Comparison of ENCODE assay signal across 1 cellular context in genomic region chr10:68560201-68560915, GRCh38.
TF ChIP-seq lines count a peak whose summit lies in the region.

TET1 (plus strand) TSS chr10:68560337; CDS start chr10:68572339, 12,002 bp downstream.

TF ChIP-seq in HepG2, 621 proteins besides CTCF, POLR2A, EP300 and RAD21 (continued from another document and continues in another):
- TF ChIP-seq, protein P1, sequence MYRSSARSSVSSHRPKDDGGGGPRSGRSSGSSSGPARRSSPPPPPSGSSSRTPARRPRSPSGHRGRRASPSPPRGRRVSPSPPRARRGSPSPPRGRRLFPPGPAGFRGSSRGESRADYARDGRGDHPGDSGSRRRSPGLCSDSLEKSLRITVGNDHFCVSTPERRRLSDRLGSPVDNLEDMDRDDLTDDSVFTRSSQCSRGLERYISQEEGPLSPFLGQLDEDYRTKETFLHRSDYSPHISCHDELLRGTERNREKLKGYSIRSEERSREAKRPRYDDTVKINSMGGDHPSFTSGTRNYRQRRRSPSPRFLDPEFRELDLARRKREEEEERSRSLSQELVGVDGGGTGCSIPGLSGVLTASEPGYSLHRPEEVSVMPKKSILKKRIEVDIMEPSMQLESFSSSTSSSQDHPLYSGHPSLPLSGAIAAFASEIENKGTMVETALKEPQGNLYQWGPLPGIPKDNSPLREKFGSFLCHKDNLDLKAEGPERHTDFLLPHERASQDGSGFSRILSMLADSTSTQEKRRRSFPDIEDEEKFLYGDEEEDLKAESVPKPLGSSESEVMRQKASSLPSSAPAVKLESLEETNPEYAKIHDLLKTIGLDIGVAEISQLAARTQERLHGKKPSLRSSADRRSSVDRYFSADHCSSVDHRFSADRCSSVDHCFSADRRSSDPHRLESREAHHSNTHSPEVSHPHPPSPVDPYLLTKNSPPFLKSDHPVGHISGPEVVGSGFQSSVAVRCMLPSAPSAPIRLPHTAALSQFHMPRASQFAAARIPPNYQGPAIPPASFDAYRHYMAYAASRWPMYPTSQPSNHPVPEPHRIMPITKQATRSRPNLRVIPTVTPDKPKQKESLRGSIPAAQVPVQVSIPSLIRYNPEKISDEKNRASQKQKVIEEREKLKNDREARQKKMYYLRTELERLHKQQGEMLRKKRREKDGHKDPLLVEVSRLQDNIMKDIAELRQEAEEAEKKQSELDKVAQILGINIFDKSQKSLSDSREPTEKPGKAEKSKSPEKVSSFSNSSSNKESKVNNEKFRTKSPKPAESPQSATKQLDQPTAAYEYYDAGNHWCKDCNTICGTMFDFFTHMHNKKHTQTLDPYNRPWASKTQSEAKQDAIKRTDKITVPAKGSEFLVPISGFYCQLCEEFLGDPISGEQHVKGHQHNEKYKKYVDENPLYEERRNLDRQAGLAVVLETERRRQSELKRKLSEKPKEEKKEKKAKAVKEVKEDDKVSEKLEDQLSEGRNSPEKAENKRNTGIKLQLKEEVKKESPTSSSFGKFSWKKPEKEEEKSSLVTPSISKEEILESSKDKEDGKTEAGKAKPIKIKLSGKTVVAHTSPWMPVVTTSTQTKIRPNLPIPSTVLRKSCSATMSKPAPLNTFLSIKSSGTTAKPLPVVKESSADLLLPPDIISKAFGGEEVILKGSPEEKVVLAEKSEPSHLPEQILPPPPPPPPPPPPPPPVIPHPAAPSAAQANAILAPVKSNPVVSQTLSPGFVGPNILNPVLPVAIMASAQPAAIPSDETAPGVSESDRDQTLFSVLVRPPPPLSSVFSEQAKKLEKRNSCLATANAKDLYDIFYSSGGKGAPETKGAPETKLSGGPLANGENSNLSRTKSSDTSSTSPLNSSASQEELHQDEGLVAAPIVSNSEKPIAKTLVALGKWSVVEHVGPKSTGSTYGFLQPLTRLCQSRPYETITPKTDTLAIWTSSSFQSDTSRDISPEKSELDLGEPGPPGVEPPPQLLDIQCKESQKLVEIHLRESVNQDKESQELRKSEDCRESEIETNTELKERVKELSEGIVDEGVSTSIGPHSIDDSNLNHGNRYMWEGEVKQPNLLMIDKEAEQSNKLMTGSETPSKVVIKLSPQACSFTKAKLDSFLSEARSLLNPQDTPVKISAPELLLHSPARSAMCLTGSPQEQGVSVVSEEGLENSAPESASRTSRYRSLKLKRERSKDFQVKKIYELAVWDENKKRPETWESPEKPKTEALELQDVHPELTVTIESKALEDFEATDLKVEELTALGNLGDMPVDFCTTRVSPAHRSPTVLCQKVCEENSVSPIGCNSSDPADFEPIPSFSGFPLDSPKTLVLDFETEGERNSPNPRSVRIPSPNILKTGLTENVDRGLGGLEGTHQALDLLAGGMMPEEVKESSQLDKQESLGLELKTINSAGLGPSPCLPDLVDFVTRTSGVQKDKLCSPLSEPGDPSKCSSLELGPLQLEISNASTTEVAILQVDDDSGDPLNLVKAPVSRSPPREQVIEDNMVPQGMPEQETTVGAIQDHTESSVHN (CRISPR knock-in tag; IDR thresholded peaks at IDR 0.05) = no peak
- TF ChIP-seq HMGXB4 (CRISPR knock-in tag; IDR thresholded peaks at IDR 0.05; ENCODE audit: borderline replicate concordance in 1 of 2, low read depth in 1 of 2) (peak; percentile 79 to 82), ZNF816 (CRISPR knock-in tag; IDR thresholded peaks at IDR 0.05; ENCODE audit: borderline replicate concordance) (no peak; the same call in 1 of the 2 replicates), ZNF839 (CRISPR knock-in tag; IDR thresholded peaks at IDR 0.05; ENCODE audit: borderline replicate concordance) (0 out of 2 replicates have a peak, but pooled peaks have one; percentile 58), ZBTB1 (CRISPR knock-in tag; IDR thresholded peaks at IDR 0.05; ENCODE audit: borderline replicate concordance) (no peak), ZNF124 (CRISPR knock-in tag; IDR thresholded peaks at IDR 0.05) (no peak), ZNF329 (CRISPR knock-in tag; IDR thresholded peaks at IDR 0.05; ENCODE audit: low read depth) (no peak), ZNF276 (CRISPR knock-in tag; IDR thresholded peaks at IDR 0.05; ENCODE audit: low read depth) (no peak; the same call in 1 of the 2 replicates), ZNF772 (CRISPR knock-in tag; IDR thresholded peaks at IDR 0.05) (peak; percentile 49; the same call in 1 of the 2 replicates), ARNT (IDR thresholded peaks at IDR 0.05) (no peak), RCOR2 (CRISPR knock-in tag; IDR thresholded peaks at IDR 0.05) (peak; percentile 25; the same call in 1 of the 2 replicates), ZNF30 (CRISPR knock-in tag; IDR thresholded peaks at IDR 0.05) (no peak), EEA1 (CRISPR knock-in tag; IDR thresholded peaks at IDR 0.05; ENCODE audit: borderline replicate concordance) (peak; percentile 62; the same call in 1 of the 2 replicates), ZNF235 (CRISPR knock-in tag; IDR thresholded peaks at IDR 0.05; ENCODE audit: borderline replicate concordance) (no peak), CHD2 (IDR thresholded peaks at IDR 0.05; ENCODE audit: low read depth, low read length) (no peak), ZNF256 (CRISPR knock-in tag; conservative IDR thresholded peaks at IDR 0.05) (0 out of 2 replicates have a peak, but pooled peaks have one; percentile 28), ZNF17 (CRISPR knock-in tag; IDR thresholded peaks at IDR 0.05) (no peak), CREB1 (IDR thresholded peaks at IDR 0.05) (no peak), CREB1 (CRISPR knock-in tag; IDR thresholded peaks at IDR 0.05) (no peak), PPARG (CRISPR knock-in tag; conservative IDR thresholded peaks at IDR 0.05) (no peak), ZNF629 (CRISPR knock-in tag; conservative IDR thresholded peaks at IDR 0.05) (no peak), ZNF263 (CRISPR knock-in tag; IDR thresholded peaks at IDR 0.05) (no peak; the same call in 1 of the 2 replicates), KAT2B (IDR thresholded peaks at IDR 0.05; ENCODE audit: borderline replicate concordance, low read depth, low read length) (no peak), MTERF4 (CRISPR knock-in tag; IDR thresholded peaks at IDR 0.05) (no peak), TMF1 (CRISPR knock-in tag; IDR thresholded peaks at IDR 0.05; ENCODE audit: low read depth) (no peak; the same call in 1 of the 2 replicates), NFYC (CRISPR knock-in tag; IDR thresholded peaks at IDR 0.05) (no peak), RFX3 (CRISPR knock-in tag; IDR thresholded peaks at IDR 0.05) (no peak), TOPORS (CRISPR knock-in tag; IDR thresholded peaks at IDR 0.05) (peak; percentile 70; the same call in 1 of the 2 replicates), TGIF2 (CRISPR knock-in tag; IDR thresholded peaks at IDR 0.05) (no peak), ZNF558 (CRISPR knock-in tag; IDR thresholded peaks at IDR 0.05; ENCODE audit: borderline replicate concordance) (peak; percentile 70; the same call in 1 of the 2 replicates), CEBPB (IDR thresholded peaks at IDR 0.05; ENCODE audit: borderline replicate concordance, low read depth, low read length) (no peak), TCF7 (IDR thresholded peaks at IDR 0.05; ENCODE audit: low read depth) (no peak), NR0B2 (CRISPR knock-in tag; IDR thresholded peaks at IDR 0.05) (no peak), FOXA3 (CRISPR knock-in tag; IDR thresholded peaks at IDR 0.05) (no peak), ZNF781 (CRISPR knock-in tag; IDR thresholded peaks at IDR 0.05; ENCODE audit: borderline replicate concordance, not compliant biosample characterization) (peak; percentile 90), RBM22 (optimal IDR thresholded peaks at IDR 0.05; ENCODE audit: low read length) (no peak), CBFB (CRISPR knock-in tag; IDR thresholded peaks at IDR 0.05) (no peak), ZNF569 (CRISPR knock-in tag; IDR thresholded peaks at IDR 0.05; ENCODE audit: borderline replicate concordance) (no peak), ZNF891 (CRISPR knock-in tag; IDR thresholded peaks at IDR 0.05) (peak; percentile 78), POLR2AphosphoS5 (IDR thresholded peaks at IDR 0.05; ENCODE audit: low read depth, low read length) (peak; percentile 91), AGO1 (IDR thresholded peaks at IDR 0.05; ENCODE audit: low read depth, low read length, poor library complexity, severe bottlenecking) (no peak)
- TF ChIP-seq, protein P2, sequence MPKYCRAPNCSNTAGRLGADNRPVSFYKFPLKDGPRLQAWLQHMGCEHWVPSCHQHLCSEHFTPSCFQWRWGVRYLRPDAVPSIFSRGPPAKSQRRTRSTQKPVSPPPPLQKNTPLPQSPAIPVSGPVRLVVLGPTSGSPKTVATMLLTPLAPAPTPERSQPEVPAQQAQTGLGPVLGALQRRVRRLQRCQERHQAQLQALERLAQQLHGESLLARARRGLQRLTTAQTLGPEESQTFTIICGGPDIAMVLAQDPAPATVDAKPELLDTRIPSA (CRISPR knock-in tag; IDR thresholded peaks at IDR 0.05; ENCODE audit: borderline replicate concordance) = peak; percentile 56; the same call in 1 of the 2 replicates
- TF ChIP-seq, protein P3, sequence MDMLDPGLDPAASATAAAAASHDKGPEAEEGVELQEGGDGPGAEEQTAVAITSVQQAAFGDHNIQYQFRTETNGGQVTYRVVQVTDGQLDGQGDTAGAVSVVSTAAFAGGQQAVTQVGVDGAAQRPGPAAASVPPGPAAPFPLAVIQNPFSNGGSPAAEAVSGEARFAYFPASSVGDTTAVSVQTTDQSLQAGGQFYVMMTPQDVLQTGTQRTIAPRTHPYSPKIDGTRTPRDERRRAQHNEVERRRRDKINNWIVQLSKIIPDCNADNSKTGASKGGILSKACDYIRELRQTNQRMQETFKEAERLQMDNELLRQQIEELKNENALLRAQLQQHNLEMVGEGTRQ (IDR thresholded peaks at IDR 0.05; ENCODE audit: low read depth, low read length) = no peak
- TF ChIP-seq, protein P3 (CRISPR knock-in tag; IDR thresholded peaks at IDR 0.05; ENCODE audit: borderline replicate concordance) = no peak
- TF ChIP-seq, protein P4, sequence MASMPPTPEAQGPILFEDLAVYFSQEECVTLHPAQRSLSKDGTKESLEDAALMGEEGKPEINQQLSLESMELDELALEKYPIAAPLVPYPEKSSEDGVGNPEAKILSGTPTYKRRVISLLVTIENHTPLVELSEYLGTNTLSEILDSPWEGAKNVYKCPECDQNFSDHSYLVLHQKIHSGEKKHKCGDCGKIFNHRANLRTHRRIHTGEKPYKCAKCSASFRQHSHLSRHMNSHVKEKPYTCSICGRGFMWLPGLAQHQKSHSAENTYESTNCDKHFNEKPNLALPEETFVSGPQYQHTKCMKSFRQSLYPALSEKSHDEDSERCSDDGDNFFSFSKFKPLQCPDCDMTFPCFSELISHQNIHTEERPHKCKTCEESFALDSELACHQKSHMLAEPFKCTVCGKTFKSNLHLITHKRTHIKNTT (CRISPR knock-in tag; IDR thresholded peaks at IDR 0.05) = no peak
- TF ChIP-seq, protein P5, sequence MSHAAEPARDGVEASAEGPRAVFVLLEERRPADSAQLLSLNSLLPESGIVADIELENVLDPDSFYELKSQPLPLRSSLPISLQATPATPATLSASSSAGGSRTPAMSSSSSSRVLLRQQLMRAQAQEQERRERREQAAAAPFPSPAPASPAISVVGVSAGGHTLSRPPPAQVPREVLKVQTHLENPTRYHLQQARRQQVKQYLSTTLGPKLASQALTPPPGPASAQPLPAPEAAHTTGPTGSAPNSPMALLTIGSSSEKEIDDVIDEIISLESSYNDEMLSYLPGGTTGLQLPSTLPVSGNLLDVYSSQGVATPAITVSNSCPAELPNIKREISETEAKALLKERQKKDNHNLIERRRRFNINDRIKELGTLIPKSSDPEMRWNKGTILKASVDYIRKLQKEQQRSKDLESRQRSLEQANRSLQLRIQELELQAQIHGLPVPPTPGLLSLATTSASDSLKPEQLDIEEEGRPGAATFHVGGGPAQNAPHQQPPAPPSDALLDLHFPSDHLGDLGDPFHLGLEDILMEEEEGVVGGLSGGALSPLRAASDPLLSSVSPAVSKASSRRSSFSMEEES (CRISPR knock-in tag; IDR thresholded peaks at IDR 0.05) = 0 out of 2 replicates have a peak, but pooled peaks have one; percentile 53
